In the genomic region with DNA sequence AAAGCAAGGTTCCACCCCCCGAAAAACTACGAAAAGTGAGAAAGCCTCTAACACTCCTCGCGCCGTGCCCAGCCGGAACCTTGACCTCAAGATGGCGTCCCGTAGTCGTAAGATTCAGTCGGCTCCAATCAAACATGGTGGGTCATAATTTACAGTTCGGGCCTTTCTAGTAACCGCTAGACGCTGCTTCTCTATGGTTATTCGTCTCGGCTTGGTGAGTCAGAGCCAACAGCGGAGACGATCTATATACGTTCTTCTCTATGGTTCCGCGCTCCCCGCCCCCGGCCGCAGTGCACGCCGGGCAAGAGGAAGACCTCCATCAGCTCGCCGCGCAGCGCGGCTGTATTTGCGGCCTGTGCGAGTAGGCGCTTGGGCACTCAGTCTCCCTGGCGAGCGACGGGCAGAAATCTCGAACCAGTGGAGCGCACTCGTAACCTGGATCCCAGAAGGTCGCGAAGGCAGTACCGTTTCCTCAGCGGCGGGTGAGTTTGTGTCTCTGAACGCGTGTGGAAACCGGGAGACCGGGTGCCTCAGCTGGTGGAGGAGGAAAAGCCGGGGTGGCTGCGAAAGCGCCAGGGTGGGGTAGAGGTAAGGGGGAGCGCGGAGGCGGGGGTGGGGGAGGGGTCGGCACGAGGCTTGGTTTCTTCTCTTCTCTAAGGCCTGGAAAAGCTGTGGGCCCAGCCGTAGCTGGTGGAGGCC, we compare ENCODE assay signal across 8 cellular contexts. TPM values are rescaled to one million over a fixed set of nuclear protein-coding genes. Genes with fewer than 3 reads are reported as not detected.
DNase-seq lines count a peak whose midpoint lies in the region; ATAC-seq and TF ChIP-seq lines count a peak whose summit lies in the region.

A gene (plus strand): TSS at position 311 of the 699 bp plus-strand sequence. CDS start 13,108 bp downstream, outside the sequence.

- peaks cover 56% of the 10 kb centered on the region for H3K79me2 ChIP-seq in OCI-LY7 (ENCODE audit: insufficient read depth, low read depth, low read length)

- H3K4me3 Mint-ChIP-seq in IgD-negative memory B cell, result no peak within 1 kb of the TSS

- peak within 1 kb of the TSS; percentile 83 for H3K4me3 ChIP-seq in OCI-LY7 (ENCODE audit: low read depth, low read length, poor library complexity, severe bottlenecking)

- H3K9me3 ChIP-seq in OCI-LY7 (ENCODE audit: low read length), result no peaks in the 10 kb centered on the region

- CTCF ChIA-PET in OCI-LY7 (lab: Charles Lee; ENCODE audit: unreplicated experiment), result no interaction called here

- H3K4me1 Mint-ChIP-seq in IgD-negative memory B cell, result peaks cover 6 to 20% (median 14%) of the 10 kb centered on the region in 3 donors

- peak within 1 kb of the TSS; percentile 77 for H3K27ac ChIP-seq in OCI-LY7 (ENCODE audit: low read depth, low read length, poor library complexity, severe bottlenecking)

- peaks cover 35% of the 10 kb centered on the region for H3K36me3 ChIP-seq in OCI-LY7 (ENCODE audit: insufficient read depth, low read length)

- H3K27me3 Mint-ChIP-seq in IgD-negative memory B cell, result no peaks in the 10 kb centered on the region

- intact Hi-C loops in OCI-LY7 (cut with micrococcal nuclease; ENCODE audit: unreplicated experiment), result loop anchor here (2.0 to 5.0 kb wide), 2 partner anchors 32 to 399 kb away; a partner anchor contains a TSS

- ATAC-seq in GM21576 (IDR thresholded peaks at IDR 0.05; ENCODE audit: unreplicated experiment), result peak; percentile 89

- no peak within 1 kb of the TSS for H3K27ac Mint-ChIP-seq in IgD-negative memory B cell

- H3K9me2 ChIP-seq in OCI-LY7 (ENCODE audit: insufficient read depth, low read length), result no peaks in the 10 kb centered on the region

- peaks cover 19% of the 10 kb centered on the region for H4K20me1 ChIP-seq in OCI-LY7 (ENCODE audit: insufficient read depth, low read length)

- no peak; the same call in 1 of the 2 replicates for TF ChIP-seq CTCF in OCI-LY7 (conservative IDR thresholded peaks at IDR 0.05; ENCODE audit: low read length)

- no peaks in the 10 kb centered on the region for H3K9me3 Mint-ChIP-seq in IgD-negative memory B cell

- peak within 1 kb of the TSS; percentile 93 for H3K4me2 ChIP-seq in OCI-LY7 (ENCODE audit: low read length)

- POLR2A ChIA-PET in OCI-LY7 (lab: Charles Lee), result interaction anchor here (0.6 to 2.7 kb wide), 16 partner anchors 9 to 410 kb away, joined by 3 to 18 read pairs (median 4); a partner anchor contains a TSS

- no TSS peak for BruUV-seq in OCI-LY7 (replicated peaks; lab: Mats Ljungman, UMichigan)

- peak within 1 kb of the TSS; percentile 96 for H2AFZ ChIP-seq in OCI-LY7 (ENCODE audit: low read length)

- peaks cover 3% of the 10 kb centered on the region for H3K36me3 Mint-ChIP-seq in IgD-negative memory B cell

- DNase-seq in DMS153 (lab: John Stamatoyannopoulos, UW) (peak; percentile 99), OCI-LY7 (ENCODE audit: low spot score) (peak; percentile 99), activated T-cell treated with anti-CD3 and anti-CD28 coated beads for 1 hour (ENCODE audit: low read depth) (peak; percentile 89), epidermal melanocyte (ENCODE audit: insufficient read length, low spot score) (peak; percentile 97), midbrain (lab: John Stamatoyannopoulos, UW) (peak; percentile 98)
- peak; percentile 85 to 87 for DNase-seq in stimulated activated CD8-positive, alpha-beta memory T cell treated with anti-CD3 and anti-CD28 coated beads, Interleukin-2, amount 100 ng/mL, for 1 hour (ENCODE audit: low read depth in 2 of 2)

- peaks cover 41% of the 10 kb centered on the region for H3K4me1 ChIP-seq in OCI-LY7 (ENCODE audit: insufficient read depth, low read length, poor library complexity, severe bottlenecking)

RNA-seq across cellular contexts. Expression of the gene that starts here (rescaled TPM):
- 61.3 TPM for polyA plus RNA-seq in IgD-negative memory B cell
- total RNA-seq in OCI-LY7 (2014; rRNA removed; shearing (Covaris generic)), result 60.1 and 70.5 TPM in 2 replicates
- 119 and 120 TPM in 2 replicates for total RNA-seq in OCI-LY7 (2022)

Comparison
In these comparisons a context has a peak if more than half of its experiments do, and no peak if none do; other contexts are left out.
1. Peak in every context shown above with its lines: DNase-seq, ATAC-seq, H3K4me3 ChIP-seq and H3K27ac ChIP-seq.